19 cellular contexts compared by ENCODE assay signal in genomic region chr17:29837531-29837930, GRCh38.
"Had no signal": no experiment of that assay in that cellular context is flagged by ENCODE, and none has a peak within 500 bp of the region (broad histone marks: within the 10 kb centered on the region; RNA-seq: fewer than 3 reads in every experiment).

No MANE protein-coding gene starts in this region.

- H3K4me1 Mint-ChIP-seq: activated naive CD8-positive, alpha-beta T cell treated with anti-CD3 and anti-CD28 coated beads, Interleukin-2, amount 10 ng/mL, durations not matched to agents 7 days and 5 days; activated T-helper 17 cell treated with anti-CD3 and anti-CD28 coated beads, Interleukin-2, amount 50 U/mL, for 72 hours had no signal

- H3K36me3 ChIP-seq: neural progenitor cell, suprapubic skin, transverse colon had no signal

- H3K27ac ChIP-seq: body of pancreas, dorsolateral prefrontal cortex, neural progenitor cell, psoas muscle, suprapubic skin, transverse colon had no signal

- H3K9me3 ChIP-seq: body of pancreas, psoas muscle, suprapubic skin, transverse colon had no signal

- H3K4me2 ChIP-seq: neural progenitor cell had no signal

- H2AFZ ChIP-seq: neural progenitor cell had no signal

- H3K4me3 Mint-ChIP-seq: activated CD4-positive, alpha-beta T cell treated with anti-CD3 and anti-CD28 coated beads, Interleukin-2, amount 10 ng/mL, durations not matched to agents 24 days and 14 days; activated CD8-positive, alpha-beta T cell treated with anti-CD3 and anti-CD28 coated beads for 36 hours; activated naive CD8-positive, alpha-beta T cell treated with anti-CD3 and anti-CD28 coated beads, Interleukin-2, amount 10 ng/mL, durations not matched to agents 7 days and 5 days; activated T-helper 17 cell treated with anti-CD3 and anti-CD28 coated beads, Interleukin-2, amount 50 U/mL, for 72 hours; memory B cell; naive thymus-derived CD4-positive, alpha-beta T cell; neural progenitor cell; stimulated activated naive CD8-positive, alpha-beta T cell treated with anti-CD3 and anti-CD28 coated beads, Interleukin-15, Interleukin-2, amounts not matched to agents 100 ng/mL and 50 ng/mL, for 24 hours had no signal

- H3K9ac ChIP-seq: neural progenitor cell had no signal

- H3K27me3 ChIP-seq: body of pancreas, dorsolateral prefrontal cortex, neural progenitor cell, suprapubic skin, transverse colon had no signal

- H3K27ac Mint-ChIP-seq: activated CD4-positive, alpha-beta T cell treated with anti-CD3 and anti-CD28 coated beads, Interleukin-2, amount 10 ng/mL, durations not matched to agents 24 days and 14 days; activated CD8-positive, alpha-beta T cell treated with anti-CD3 and anti-CD28 coated beads for 36 hours; activated naive CD8-positive, alpha-beta T cell treated with anti-CD3 and anti-CD28 coated beads, Interleukin-2, amount 10 ng/mL, durations not matched to agents 7 days and 5 days; activated T-helper 17 cell treated with anti-CD3 and anti-CD28 coated beads, Interleukin-2, amount 50 U/mL, for 72 hours; memory B cell; naive thymus-derived CD4-positive, alpha-beta T cell; neural progenitor cell; stimulated activated naive CD8-positive, alpha-beta T cell treated with anti-CD3 and anti-CD28 coated beads, Interleukin-15, Interleukin-2, amounts not matched to agents 100 ng/mL and 50 ng/mL, for 24 hours had no signal

- H3K27me3 Mint-ChIP-seq: activated CD4-positive, alpha-beta T cell treated with anti-CD3 and anti-CD28 coated beads, Interleukin-2, amount 10 ng/mL, durations not matched to agents 24 days and 14 days; activated CD8-positive, alpha-beta T cell treated with anti-CD3 and anti-CD28 coated beads for 36 hours; activated naive CD8-positive, alpha-beta T cell treated with anti-CD3 and anti-CD28 coated beads, Interleukin-2, amount 10 ng/mL, durations not matched to agents 7 days and 5 days; activated T-helper 17 cell treated with anti-CD3 and anti-CD28 coated beads, Interleukin-2, amount 50 U/mL, for 72 hours; memory B cell; naive thymus-derived CD4-positive, alpha-beta T cell; stimulated activated naive CD8-positive, alpha-beta T cell treated with anti-CD3 and anti-CD28 coated beads, Interleukin-15, Interleukin-2, amounts not matched to agents 100 ng/mL and 50 ng/mL, for 24 hours had no signal

- H3K36me3 Mint-ChIP-seq: neural progenitor cell had no signal

- H3K4me3 ChIP-seq: body of pancreas, dorsolateral prefrontal cortex, neural progenitor cell, psoas muscle, suprapubic skin, transverse colon had no signal

- H3K9me3 Mint-ChIP-seq: activated CD8-positive, alpha-beta T cell treated with anti-CD3 and anti-CD28 coated beads for 36 hours; activated naive CD8-positive, alpha-beta T cell treated with anti-CD3 and anti-CD28 coated beads, Interleukin-2, amount 10 ng/mL, durations not matched to agents 7 days and 5 days; activated T-helper 17 cell treated with anti-CD3 and anti-CD28 coated beads, Interleukin-2, amount 50 U/mL, for 72 hours; memory B cell; naive thymus-derived CD4-positive, alpha-beta T cell; neural progenitor cell; stimulated activated naive CD8-positive, alpha-beta T cell treated with anti-CD3 and anti-CD28 coated beads, Interleukin-15, Interleukin-2, amounts not matched to agents 100 ng/mL and 50 ng/mL, for 24 hours had no signal

- DNase-seq: activated CD4-positive, alpha-beta T cell treated with anti-CD3 and anti-CD28 coated beads, Interleukin-2, amount 10 ng/mL, durations not matched to agents 24 days and 14 days; activated CD8-positive, alpha-beta T cell treated with anti-CD3 and anti-CD28 coated beads for 36 hours; activated naive CD4-positive, alpha-beta T cell; activated naive CD8-positive, alpha-beta T cell treated with anti-CD3 and anti-CD28 coated beads, Interleukin-2, amount 10 ng/mL, durations not matched to agents 7 days and 5 days; activated T-cell treated with anti-CD3 and anti-CD28 coated beads, Interleukin-2, amount 50 U/mL, for 1 hour; amygdala; body of pancreas; dorsolateral prefrontal cortex; erythroblast; naive thymus-derived CD4-positive, alpha-beta T cell; psoas muscle; right cardiac atrium; T1000; transverse colon had no signal

- H3K4me1 ChIP-seq: body of pancreas, neural progenitor cell, suprapubic skin had no signal
